In genomic region chr5:156934450-156935211, GRCh38 we compare ENCODE assay signal across 8 cellular contexts. TPM values are rescaled to one million over a fixed set of nuclear protein-coding genes. Genes with fewer than 3 reads are reported as not detected.
DNase-seq lines count a peak whose midpoint lies in the region; TF ChIP-seq lines count a peak whose summit lies in the region.

No MANE protein-coding gene starts in this region.

- no peak overlapping the region for H3K4me3 ChIP-seq in GM23248
- H3K4me3 ChIP-seq in adrenal gland = no peak overlapping the region

- H3K9me3 ChIP-seq in GM23248 (ENCODE audit: low read depth) = no peaks in the 10 kb centered on the region
- H3K9me3 ChIP-seq in adrenal gland (replicated peaks in 1 of 3) = no peaks in the 10 kb centered on the region

- H3F3A ChIP-seq in GM23248 (ENCODE audit: insufficient read depth) = no peaks in the 10 kb centered on the region

- H3K27me3 ChIP-seq in GM23248 (replicated peaks; ENCODE audit: insufficient read depth) (no peaks in the 10 kb centered on the region), adrenal gland (no peaks in the 10 kb centered on the region)

- CTCF ChIA-PET in RWPE1 (lab: Yijun Ruan, JAX) = interaction anchor here (0.7 kb wide), 2 partner anchors 13 to 171 kb away, joined by 3 to 4 read pairs; no protein-coding TSS in a partner anchor

- peak; percentile 3 for DNase-seq in G401 (ENCODE audit: low spot score)
- peak; percentile 30 for DNase-seq in GM23248
- DNase-seq in SKM-1 treated with dmso at 0.1 percent for 144 hours (lab: John Stamatoyannopoulos, UW; ENCODE audit: unreplicated experiment) = peak; percentile 54
- peak; percentile 18 to 56 (median 31) for DNase-seq in adrenal gland
- DNase-seq in midbrain (lab: John Stamatoyannopoulos, UW) = peak; percentile 50
- no peak for DNase-seq in OCI-M2 (lab: John Stamatoyannopoulos, UW; ENCODE audit: unreplicated experiment)
- no peak for DNase-seq in NCI-H146 (lab: John Stamatoyannopoulos, UW)
- no peak for DNase-seq in RWPE1 (ENCODE audit: low spot score)

- no peak for TF ChIP-seq POLR2A in adrenal gland (IDR thresholded peaks at IDR 0.05)

- TF ChIP-seq CTCF in adrenal gland (IDR thresholded peaks at IDR 0.05) = peak; percentile 35 to 62 (median 50)
- no peak for TF ChIP-seq CTCF in RWPE1 (conservative IDR thresholded peaks at IDR 0.05; ENCODE audit: low read depth)

- H4K20me1 ChIP-seq in GM23248 (ENCODE audit: insufficient read depth) = no peaks in the 10 kb centered on the region

- intact Hi-C loops in adrenal gland (cut with DNase I) = no loop called here

- WGBS in GM23248 (ENCODE audit: low coverage in 1 of 2, low lambda C conversion rate in 2 of 2, missing lambda C conversion rate in 2 of 2), 2 experiments = 22 to 23% methylated on average over 9 of the region's 9 CpGs
- WGBS in adrenal gland, 4 donors = 54 to 61% (median 58%) methylated on average over 9 of the region's 9 CpGs

- H3K79me2 ChIP-seq in GM23248 (ENCODE audit: insufficient read depth) = no peaks in the 10 kb centered on the region

- no peak overlapping the region for H3K9ac ChIP-seq in GM23248

- no peak overlapping the region for H2AFZ ChIP-seq in GM23248

- H3K27ac ChIP-seq in GM23248 = no peak overlapping the region
- no peak overlapping the region for H3K27ac ChIP-seq in adrenal gland
- no peak overlapping the region for H3K27ac ChIP-seq in RWPE1

- H3K4me1 ChIP-seq in GM23248 (ENCODE audit: insufficient read depth) (no peaks in the 10 kb centered on the region), adrenal gland (replicated peaks in 1 of 2) (no peaks in the 10 kb centered on the region)

- POLR2A ChIA-PET in RWPE1 (lab: Yijun Ruan, JAX; ENCODE audit: low non-redundant PET) = no interaction called here

- in situ Hi-C loops in G401 (cut with HindIII; ENCODE audit: low sequenced_read_pairs) (no loop called here), GM23248 (cut with MboI) (no loop called here)

- H3K9me2 ChIP-seq in GM23248 (ENCODE audit: insufficient read depth) = no peaks in the 10 kb centered on the region

- no peak overlapping the region for H3K4me2 ChIP-seq in GM23248 (ENCODE audit: unreplicated experiment)

- H3K36me3 ChIP-seq in GM23248 (ENCODE audit: low read depth) (no peaks in the 10 kb centered on the region), adrenal gland (replicated peaks in 1 of 2) (no peaks in the 10 kb centered on the region)

RNA-seq across cellular contexts. Expression of gene TIMD4, which starts 28.4 kb away (rescaled TPM):
- not detected in 2 replicates for total RNA-seq in G401 (2014; rRNA removed; shearing (Covaris generic))
- total RNA-seq in GM23248 (2014; rRNA removed; shearing (Covaris generic)) = not detected in 2 replicates
- polyA plus RNA-seq in GM23248 (2016; fragmentation: Nextera tagmentation; extraction: Ambion mirVana) (not detected in 2 replicates), adrenal gland (under 1 TPM in 2 of 3 donors, not detected in 1; 0.10 to 0.24 TPM)
- total RNA-seq in adrenal gland = 1 to 10 TPM in 1 of 8 donors, under 1 TPM in 3, not detected in 4; 0.21 to 1.8 (median 0.71) TPM

Comparison
In these comparisons a context has a peak if more than half of its experiments do, and no peak if none do; other contexts are left out.
1. DNase-seq: peak in G401 (single experiment), GM23248 (single experiment), SKM-1 treated with dmso at 0.1 percent for 144 hours (single experiment), adrenal gland (7 of 7) and midbrain (single experiment); none in OCI-M2 (single experiment), NCI-H146 (single experiment) and RWPE1 (single experiment).